Comparison of ENCODE assay signal across 1 cellular context in the genomic region with DNA sequence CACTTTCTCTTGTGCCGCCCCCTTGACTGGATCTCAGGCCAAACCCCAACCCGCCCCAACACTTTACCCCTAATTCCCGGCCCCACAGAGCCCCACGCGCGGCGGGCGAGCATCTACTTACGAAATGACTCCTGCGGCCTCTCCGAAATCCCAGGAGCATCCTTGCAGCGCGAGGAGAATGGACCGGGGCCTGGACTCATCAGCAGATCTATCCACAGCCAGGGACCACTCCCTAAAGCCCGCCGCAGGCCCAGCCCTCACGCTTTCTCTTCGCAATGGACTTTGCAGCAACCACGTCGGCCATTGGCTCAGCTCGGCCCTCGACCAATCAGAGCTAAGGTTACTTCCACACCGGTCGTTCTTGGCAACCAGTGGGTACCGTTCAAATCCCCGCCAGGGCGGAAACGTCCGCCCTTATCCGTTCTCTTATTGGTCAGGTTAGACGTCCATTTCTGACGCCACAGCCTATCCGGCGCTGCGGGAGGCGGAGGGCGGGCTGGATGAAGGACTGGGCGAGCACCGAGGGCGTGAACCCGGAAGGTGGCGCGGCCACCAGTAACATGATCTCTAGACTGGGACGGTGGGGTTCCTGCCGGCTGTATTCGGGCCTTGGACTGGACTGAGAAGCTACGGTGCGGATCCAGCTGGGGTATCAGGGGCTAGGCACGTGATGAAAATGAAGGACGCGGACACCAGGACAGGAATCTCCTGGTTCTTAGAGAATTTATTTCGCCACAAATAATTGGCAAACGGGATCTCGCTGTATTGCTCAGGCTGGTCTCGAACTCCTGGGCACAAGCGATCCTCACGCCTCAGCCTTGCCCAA.
TF ChIP-seq lines count a peak whose summit lies in the region.

TSS of gene CEP89 (minus strand) at position 244 of the 826 bp plus-strand sequence. CDS start at position 160, 84 bp downstream.
A gene with protein sequence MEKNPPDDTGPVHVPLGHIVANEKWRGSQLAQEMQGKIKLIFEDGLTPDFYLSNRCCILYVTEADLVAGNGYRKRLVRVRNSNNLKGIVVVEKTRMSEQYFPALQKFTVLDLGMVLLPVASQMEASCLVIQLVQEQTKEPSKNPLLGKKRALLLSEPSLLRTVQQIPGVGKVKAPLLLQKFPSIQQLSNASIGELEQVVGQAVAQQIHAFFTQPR (plus strand): TSS at position 528 of the 826 bp plus-strand sequence. CDS start 955 bp downstream, outside the sequence.

TF ChIP-seq in HEK293, 187 proteins besides CTCF, POLR2A, EP300 and RAD21 (continued from another document and continues in another):
- TF ChIP-seq ZNF398 (tag by site-specific recombination; IDR thresholded peaks at IDR 0.05) = no peak
- peak; percentile 83 for TF ChIP-seq KLF9 (tag by site-specific recombination; IDR thresholded peaks at IDR 0.05; ENCODE audit: low read depth)
- peak; percentile 97 for TF ChIP-seq ZXDB (tag by site-specific recombination; IDR thresholded peaks at IDR 0.05)
- peak; percentile 98 for TF ChIP-seq ZBTB48 (tag by site-specific recombination; IDR thresholded peaks at IDR 0.05)
- TF ChIP-seq ZFP41 (tag by site-specific recombination; IDR thresholded peaks at IDR 0.05; ENCODE audit: borderline replicate concordance) = no peak
- TF ChIP-seq EGR2 (tag by site-specific recombination; IDR thresholded peaks at IDR 0.05; ENCODE audit: low read depth) = peak; percentile 61
- no peak for TF ChIP-seq ZNF777 (tag by site-specific recombination; IDR thresholded peaks at IDR 0.05; ENCODE audit: borderline replicate concordance)
- TF ChIP-seq ZNF561 (tag by site-specific recombination; IDR thresholded peaks at IDR 0.05; ENCODE audit: borderline replicate concordance) = peak; percentile 98; the same call in 1 of the 2 replicates
- TF ChIP-seq KLF7 (tag by site-specific recombination; IDR thresholded peaks at IDR 0.05; ENCODE audit: borderline replicate concordance) = peak; percentile 89
- peak; percentile 89 for TF ChIP-seq GLIS2 (tag by site-specific recombination; IDR thresholded peaks at IDR 0.05)
- peak; percentile 98 for TF ChIP-seq HIC1 (tag by site-specific recombination; IDR thresholded peaks at IDR 0.05)
- TF ChIP-seq, protein P1, sequence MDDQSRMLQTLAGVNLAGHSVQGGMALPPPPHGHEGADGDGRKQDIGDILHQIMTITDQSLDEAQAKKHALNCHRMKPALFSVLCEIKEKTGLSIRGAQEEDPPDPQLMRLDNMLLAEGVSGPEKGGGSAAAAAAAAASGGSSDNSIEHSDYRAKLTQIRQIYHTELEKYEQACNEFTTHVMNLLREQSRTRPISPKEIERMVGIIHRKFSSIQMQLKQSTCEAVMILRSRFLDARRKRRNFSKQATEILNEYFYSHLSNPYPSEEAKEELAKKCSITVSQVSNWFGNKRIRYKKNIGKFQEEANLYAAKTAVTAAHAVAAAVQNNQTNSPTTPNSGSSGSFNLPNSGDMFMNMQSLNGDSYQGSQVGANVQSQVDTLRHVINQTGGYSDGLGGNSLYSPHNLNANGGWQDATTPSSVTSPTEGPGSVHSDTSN (CRISPR knock-in tag; IDR thresholded peaks at IDR 0.05) = peak; percentile 97
- no peak for TF ChIP-seq PRDM6 (tag by site-specific recombination; IDR thresholded peaks at IDR 0.05)
- peak; percentile 94 for TF ChIP-seq KLF16 (tag by site-specific recombination; IDR thresholded peaks at IDR 0.05)
- peak; percentile 76 for TF ChIP-seq ZNF629 (tag by site-specific recombination; IDR thresholded peaks at IDR 0.05)
- TF ChIP-seq ZNF513 (tag by site-specific recombination; IDR thresholded peaks at IDR 0.05) = no peak
- peak; percentile 42; the same call in 1 of the 2 replicates for TF ChIP-seq TCF7L2 (IDR thresholded peaks at IDR 0.05; ENCODE audit: borderline replicate concordance, low read depth, low read length)
- no peak for TF ChIP-seq ZNF19 (tag by site-specific recombination; IDR thresholded peaks at IDR 0.05; ENCODE audit: low read depth)
- TF ChIP-seq ZNF302 (tag by site-specific recombination; IDR thresholded peaks at IDR 0.05; ENCODE audit: low read depth) = no peak
- peak; percentile 31 for TF ChIP-seq WT1 (tag by site-specific recombination; IDR thresholded peaks at IDR 0.05)
- TF ChIP-seq ZNF585B (tag by site-specific recombination; IDR thresholded peaks at IDR 0.05) = no peak
- TF ChIP-seq, protein P2, sequence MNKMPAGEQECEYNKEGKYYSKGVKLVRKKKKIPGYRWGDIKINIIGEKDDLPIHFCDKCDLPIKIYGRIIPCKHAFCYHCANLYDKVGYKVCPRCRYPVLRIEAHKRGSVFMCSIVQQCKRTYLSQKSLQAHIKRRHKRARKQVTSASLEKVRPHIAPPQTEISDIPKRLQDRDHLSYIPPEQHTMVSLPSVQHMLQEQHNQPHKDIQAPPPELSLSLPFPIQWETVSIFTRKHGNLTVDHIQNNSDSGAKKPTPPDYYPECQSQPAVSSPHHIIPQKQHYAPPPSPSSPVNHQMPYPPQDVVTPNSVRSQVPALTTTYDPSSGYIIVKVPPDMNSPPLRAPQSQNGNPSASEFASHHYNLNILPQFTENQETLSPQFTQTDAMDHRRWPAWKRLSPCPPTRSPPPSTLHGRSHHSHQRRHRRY (tag by site-specific recombination; IDR thresholded peaks at IDR 0.05) = no peak
- TF ChIP-seq ZSCAN5A (tag by site-specific recombination; IDR thresholded peaks at IDR 0.05) = peak; percentile 51
- TF ChIP-seq ZNF121 (tag by site-specific recombination; IDR thresholded peaks at IDR 0.05) = no peak; the same call in none of the 2 replicates
- TF ChIP-seq ZNF211 (tag by site-specific recombination; IDR thresholded peaks at IDR 0.05; ENCODE audit: low read depth) = no peak
- peak; percentile 96 for TF ChIP-seq KLF17 (tag by site-specific recombination; IDR thresholded peaks at IDR 0.05)
- no peak for TF ChIP-seq SCRT1 (tag by site-specific recombination; IDR thresholded peaks at IDR 0.05; ENCODE audit: borderline replicate concordance)
- TF ChIP-seq, protein P3, sequence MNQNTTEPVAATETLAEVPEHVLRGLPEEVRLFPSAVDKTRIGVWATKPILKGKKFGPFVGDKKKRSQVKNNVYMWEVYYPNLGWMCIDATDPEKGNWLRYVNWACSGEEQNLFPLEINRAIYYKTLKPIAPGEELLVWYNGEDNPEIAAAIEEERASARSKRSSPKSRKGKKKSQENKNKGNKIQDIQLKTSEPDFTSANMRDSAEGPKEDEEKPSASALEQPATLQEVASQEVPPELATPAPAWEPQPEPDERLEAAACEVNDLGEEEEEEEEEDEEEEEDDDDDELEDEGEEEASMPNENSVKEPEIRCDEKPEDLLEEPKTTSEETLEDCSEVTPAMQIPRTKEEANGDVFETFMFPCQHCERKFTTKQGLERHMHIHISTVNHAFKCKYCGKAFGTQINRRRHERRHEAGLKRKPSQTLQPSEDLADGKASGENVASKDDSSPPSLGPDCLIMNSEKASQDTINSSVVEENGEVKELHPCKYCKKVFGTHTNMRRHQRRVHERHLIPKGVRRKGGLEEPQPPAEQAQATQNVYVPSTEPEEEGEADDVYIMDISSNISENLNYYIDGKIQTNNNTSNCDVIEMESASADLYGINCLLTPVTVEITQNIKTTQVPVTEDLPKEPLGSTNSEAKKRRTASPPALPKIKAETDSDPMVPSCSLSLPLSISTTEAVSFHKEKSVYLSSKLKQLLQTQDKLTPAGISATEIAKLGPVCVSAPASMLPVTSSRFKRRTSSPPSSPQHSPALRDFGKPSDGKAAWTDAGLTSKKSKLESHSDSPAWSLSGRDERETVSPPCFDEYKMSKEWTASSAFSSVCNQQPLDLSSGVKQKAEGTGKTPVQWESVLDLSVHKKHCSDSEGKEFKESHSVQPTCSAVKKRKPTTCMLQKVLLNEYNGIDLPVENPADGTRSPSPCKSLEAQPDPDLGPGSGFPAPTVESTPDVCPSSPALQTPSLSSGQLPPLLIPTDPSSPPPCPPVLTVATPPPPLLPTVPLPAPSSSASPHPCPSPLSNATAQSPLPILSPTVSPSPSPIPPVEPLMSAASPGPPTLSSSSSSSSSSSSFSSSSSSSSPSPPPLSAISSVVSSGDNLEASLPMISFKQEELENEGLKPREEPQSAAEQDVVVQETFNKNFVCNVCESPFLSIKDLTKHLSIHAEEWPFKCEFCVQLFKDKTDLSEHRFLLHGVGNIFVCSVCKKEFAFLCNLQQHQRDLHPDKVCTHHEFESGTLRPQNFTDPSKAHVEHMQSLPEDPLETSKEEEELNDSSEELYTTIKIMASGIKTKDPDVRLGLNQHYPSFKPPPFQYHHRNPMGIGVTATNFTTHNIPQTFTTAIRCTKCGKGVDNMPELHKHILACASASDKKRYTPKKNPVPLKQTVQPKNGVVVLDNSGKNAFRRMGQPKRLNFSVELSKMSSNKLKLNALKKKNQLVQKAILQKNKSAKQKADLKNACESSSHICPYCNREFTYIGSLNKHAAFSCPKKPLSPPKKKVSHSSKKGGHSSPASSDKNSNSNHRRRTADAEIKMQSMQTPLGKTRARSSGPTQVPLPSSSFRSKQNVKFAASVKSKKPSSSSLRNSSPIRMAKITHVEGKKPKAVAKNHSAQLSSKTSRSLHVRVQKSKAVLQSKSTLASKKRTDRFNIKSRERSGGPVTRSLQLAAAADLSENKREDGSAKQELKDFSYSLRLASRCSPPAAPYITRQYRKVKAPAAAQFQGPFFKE (tag by site-specific recombination; IDR thresholded peaks at IDR 0.05; ENCODE audit: borderline replicate concordance) = no peak
